In genomic region chr16:19884021-19884485, GRCh38 we compare ENCODE assay signal across 8 cellular contexts. TPM values are rescaled to one million over a fixed set of nuclear protein-coding genes. Genes with fewer than 3 reads are reported as not detected.
A peak's percentile ranks its signal among the peaks of the same experiment; 100 is the strongest.
DNase-seq lines count a peak whose midpoint lies in the region; ATAC-seq and TF ChIP-seq lines count a peak whose summit lies in the region.

No MANE protein-coding gene starts in this region.

- ATAC-seq in GM21825 (IDR thresholded peaks at IDR 0.05; ENCODE audit: unreplicated experiment) = no peak
- ATAC-seq in HG02571 (IDR thresholded peaks at IDR 0.05; ENCODE audit: unreplicated experiment) = no peak

- TF ChIP-seq CTCF in AG04449 (IDR thresholded peaks at IDR 0.05; ENCODE audit: insufficient read depth, low read length, missing control alignments) (no peak), colonic mucosa (IDR thresholded peaks at IDR 0.05) (no peak)

- H3K9ac ChIP-seq in colonic mucosa (ENCODE audit: low read depth in 2 of 2, low read length in 2 of 2) (peak overlapping the region in 1 of 2 donors; percentile 56), mucosa of rectum (ENCODE audit: low read depth in 1 of 2, low read length in 2 of 2) (no peak overlapping the region)

- H3K9me3 ChIP-seq in MG63 (no peaks in the 10 kb centered on the region), colonic mucosa (no peaks in the 10 kb centered on the region), mucosa of rectum (ENCODE audit: control insufficient read depth in 2 of 2, low read length in 2 of 2) (no peaks in the 10 kb centered on the region)

- H3K27ac ChIP-seq in colonic mucosa (no peak overlapping the region), mucosa of rectum (ENCODE audit: low read depth in 2 of 2, low read length in 2 of 2) (no peak overlapping the region)

- H3K27me3 ChIP-seq in MG63 (no peaks in the 10 kb centered on the region), colonic mucosa (peaks cover 5% of the 10 kb centered on the region), mucosa of rectum (ENCODE audit: control insufficient read depth in 2 of 2, insufficient read depth in 2 of 2, low read length in 2 of 2) (peaks cover 11 to 18% of the 10 kb centered on the region in 2 donors)

- H3K4me3 ChIP-seq in AG04449 (ENCODE audit: low read depth, low read length) (peak overlapping the region; percentile 61), MG63 (peak overlapping the region; percentile 58), colonic mucosa (peak overlapping the region; percentile 52), mucosa of rectum (ENCODE audit: low read length in 2 of 2) (peak overlapping the region; percentile 52 to 79)

- POLR2A ChIA-PET in AG04449 (lab: Yijun Ruan, JAX) = no interaction called here

- no peak for DNase-seq in AG04449 (ENCODE audit: low read depth, low spot score)
- peak; percentile 16 for DNase-seq in MG63
- peak; percentile 26 for DNase-seq in colonic mucosa
- no peak for DNase-seq in NK-92 treated with Interleukin-12 subunit alpha and Interleukin-12 subunit beta, amount 100 ng/mL, for 24 hours (lab: John Stamatoyannopoulos, UW)
- no peak for DNase-seq in EL

- H3K4me1 ChIP-seq in colonic mucosa (peaks cover 9% of the 10 kb centered on the region), mucosa of rectum (ENCODE audit: control insufficient read depth in 2 of 2, insufficient read depth in 2 of 2, low read length in 2 of 2) (peaks cover 14 to 16% of the 10 kb centered on the region in 2 donors)

- intact Hi-C loops in colonic mucosa (cut with DNase I) = loop anchor here (10.0 kb wide), 1 partner anchor 199 kb away; no protein-coding TSS in a partner anchor

- CTCF ChIA-PET in AG04449 (lab: Yijun Ruan, JAX) = interaction anchor here (0.7 to 6.6 kb wide), 11 partner anchors 8 to 325 kb away, joined by 3 to 250 read pairs (median 4); partner anchors contain the start of gene VPS35L

- no peaks in the 10 kb centered on the region for H3K36me3 ChIP-seq in MG63
- no peaks in the 10 kb centered on the region for H3K36me3 ChIP-seq in colonic mucosa
- H3K36me3 ChIP-seq in mucosa of rectum (ENCODE audit: control insufficient read depth in 2 of 2, insufficient read depth in 2 of 2, low read length in 2 of 2) = no peaks in the 10 kb centered on the region

RNA-seq across cellular contexts. Expression of gene GPRC5B, which starts 0.6 kb away (rescaled TPM):
- total RNA-seq in MG63 (2014; rRNA removed; shearing (Covaris generic); ENCODE audit: low replicate concordance) = 5.3 and 6.4 TPM in 2 replicates
- total RNA-seq in colonic mucosa = 1 to 10 TPM; 3.1 to 8.5 TPM

Comparison
In these comparisons a context has a peak if more than half of its experiments do, and no peak if none do; other contexts are left out.
1. DNase-seq: peak in MG63 (single experiment) and colonic mucosa (single experiment); none in AG04449 (single experiment), NK-92 treated with Interleukin-12 subunit alpha and Interleukin-12 subunit beta, amount 100 ng/mL, for 24 hours (single experiment) and EL (single experiment).
2. Peak in every context shown above with its lines, with median percentiles within 50 percentile points of each other: H3K4me3 ChIP-seq.